ENCODE assay signal across 1 cellular context in genomic region chr3:132536442-132537153, GRCh38.
TF ChIP-seq lines count a peak whose summit lies in the region.

No MANE protein-coding gene starts in this region.

TF ChIP-seq in IMR-90, 13 proteins besides CTCF, POLR2A, EP300 and RAD21 (continued from another document):
- TF ChIP-seq FOS (IDR thresholded peaks at IDR 0.05; ENCODE audit: low read depth, low read length) (no peak), BHLHE40 (IDR thresholded peaks at IDR 0.05; ENCODE audit: low read depth, low read length) (no peak), MAZ (IDR thresholded peaks at IDR 0.05; ENCODE audit: borderline replicate concordance, low read depth, low read length) (no peak)
